ENCODE assay signal across 9 cellular contexts in genomic region chr10:101779544-101780186, GRCh38. TPM values are rescaled to one million over a fixed set of nuclear protein-coding genes. Genes with fewer than 3 reads are reported as not detected.
A peak's percentile ranks its signal among the peaks of the same experiment; 100 is the strongest.
DNase-seq lines count a peak whose midpoint lies in the region; ATAC-seq and TF ChIP-seq lines count a peak whose summit lies in the region.
"Had no signal": no experiment of that assay in that cellular context is flagged by ENCODE, and none has a peak within 500 bp of the region (broad histone marks: within the 10 kb centered on the region; RNA-seq: fewer than 3 reads in every experiment).

No MANE protein-coding gene starts in this region.

- peaks cover 9% of the 10 kb centered on the region; the same call in 1 of the 2 replicates for H3K27me3 ChIP-seq in PC-3 (ENCODE audit: low read length)

- H3K9me3 Mint-ChIP-seq in activated naive CD4-positive, alpha-beta T cell treated with anti-CD3 and anti-CD28 coated beads for 36 hours, result no peaks in the 10 kb centered on the region

- DNase-seq in DMS 273 (lab: John Stamatoyannopoulos, UW; ENCODE audit: unreplicated experiment) (peak; percentile 88), PC-3 (peak; percentile 54), germinal center (ENCODE audit: low spot score) (peak; percentile 85), occipital lobe (lab: John Stamatoyannopoulos, UW) (peak; percentile 40), stromal cell of bone marrow (ENCODE audit: low read depth) (peak; percentile 32), GOT3 (lab: John Stamatoyannopoulos, UW) (no peak)
- peak; percentile 90 for DNase-seq in activated naive CD4-positive, alpha-beta T cell treated with anti-CD3 and anti-CD28 coated beads for 36 hours

- peak; percentile 54 for ATAC-seq in HG02642 (IDR thresholded peaks at IDR 0.05; ENCODE audit: poor library complexity, unreplicated experiment)
- peak; percentile 43 for ATAC-seq in PC-3

- no peaks in the 10 kb centered on the region; the same call in 1 of the 2 replicates for H3K36me3 ChIP-seq in PC-3 (ENCODE audit: low read depth, low read length)

- POLR2A ChIA-PET in PC-3 (lab: Charles Lee; ENCODE audit: unreplicated experiment), result no interaction called here

- H3K27ac Mint-ChIP-seq in activated naive CD4-positive, alpha-beta T cell treated with anti-CD3 and anti-CD28 coated beads for 36 hours, result no peak overlapping the region

- peak overlapping the region; percentile 99 for H3K4me2 ChIP-seq in PC-3 (ENCODE audit: low read length)

- H3F3A ChIP-seq in PC-3 (ENCODE audit: low read length, unreplicated experiment), result peaks cover under 1% of the 10 kb centered on the region

- H3K4me1 ChIP-seq in PC-3 (ENCODE audit: insufficient read depth, low read length), result peaks cover 20% of the 10 kb centered on the region

- CTCF ChIA-PET in PC-3 (lab: Charles Lee), result interaction anchor here (1.3 kb wide), 1 partner anchor 177 kb away, joined by 6 read pairs; no protein-coding TSS in a partner anchor
- CTCF ChIA-PET in activated naive CD4-positive, alpha-beta T cell treated with anti-CD3 and anti-CD28 coated beads for 36 hours (lab: Charles Lee), result interaction anchor here (0.7 to 5.1 kb wide), 5 partner anchors 86 to 279 kb away, joined by 3 to 91 read pairs (median 4); no protein-coding TSS in a partner anchor

- no peaks in the 10 kb centered on the region for H3K9me3 ChIP-seq in PC-3 (ENCODE audit: low read length)

- H3K9ac ChIP-seq in PC-3 (ENCODE audit: low read length), result no peak overlapping the region

- peaks cover 35% of the 10 kb centered on the region for H3K36me3 Mint-ChIP-seq in activated naive CD4-positive, alpha-beta T cell treated with anti-CD3 and anti-CD28 coated beads for 36 hours (ENCODE audit: low read depth)

- peak overlapping the region; percentile 65 for H3K4me3 Mint-ChIP-seq in activated naive CD4-positive, alpha-beta T cell treated with anti-CD3 and anti-CD28 coated beads for 36 hours

- 0 out of 2 replicates have a peak overlapping the region, but pooled peaks have one; percentile 17 for H3K4me3 ChIP-seq in PC-3 (ENCODE audit: low read length)

- peaks cover 51% of the 10 kb centered on the region for H3K4me1 Mint-ChIP-seq in activated naive CD4-positive, alpha-beta T cell treated with anti-CD3 and anti-CD28 coated beads for 36 hours (ENCODE audit: low read depth)

- no peaks in the 10 kb centered on the region for H3K9me2 ChIP-seq in PC-3 (replicated peaks; ENCODE audit: low read length)

- intact Hi-C loops in PC-3 (cut with micrococcal nuclease), result loop anchor here (5.0 kb wide), 1 partner anchor 192 kb away; the partner anchor contains the start of genes DPCD and POLL
- intact Hi-C loops in activated naive CD4-positive, alpha-beta T cell treated with anti-CD3 and anti-CD28 coated beads for 36 hours (cut with micrococcal nuclease), result loop anchor here (2.0 to 5.0 kb wide), 4 partner anchors 77 to 565 kb away; partner anchors contain the start of gene BTRC

- H3K27ac ChIP-seq in PC-3 (ENCODE audit: low read length), result no peak overlapping the region

- H4K20me1 ChIP-seq in PC-3 (ENCODE audit: low read length), result no peaks in the 10 kb centered on the region

- TF ChIP-seq CTCF in PC-3 (conservative IDR thresholded peaks at IDR 0.05; ENCODE audit: low read depth, low read length), result peak; percentile 65

- peaks cover 33% of the 10 kb centered on the region for H3K27me3 Mint-ChIP-seq in activated naive CD4-positive, alpha-beta T cell treated with anti-CD3 and anti-CD28 coated beads for 36 hours (ENCODE audit: low read depth)

- peaks cover 18% of the 10 kb centered on the region for H3K79me2 ChIP-seq in PC-3 (ENCODE audit: low read length)

- no peak overlapping the region for H2AFZ ChIP-seq in PC-3 (ENCODE audit: low read length)

- BruUV-seq in PC-3 (replicated peaks; lab: Mats Ljungman, UMichigan), result no TSS peak

RNA-seq across cellular contexts. Expression of gene NPM3, which starts 3.6 kb away (rescaled TPM):
- total RNA-seq in PC-3 (2014; rRNA removed), result 117 and 128 TPM in 2 replicates
- total RNA-seq in activated naive CD4-positive, alpha-beta T cell treated with anti-CD3 and anti-CD28 coated beads for 36 hours, result 100 to 1,000 TPM; 213 to 230 TPM
- total RNA-seq in occipital lobe, result 35.2 TPM

RNA-seq across cellular contexts. Expression of gene FGF8, which starts 3.8 kb away (rescaled TPM):
- total RNA-seq in PC-3 (2014; rRNA removed) (not detected in 2 replicates), occipital lobe (not detected)
- total RNA-seq in activated naive CD4-positive, alpha-beta T cell treated with anti-CD3 and anti-CD28 coated beads for 36 hours, result not detected
- total RNA-seq: T-helper 2 cell treated with Interferon-gamma antibody and Interleukin-4, amounts not matched to agents 100 ng/mL and 5 ng/mL, for 36 hours had no signal

RNA-seq across cellular contexts. Expression of gene OGA, which starts 38.6 kb away (rescaled TPM):
- total RNA-seq in PC-3 (2014; rRNA removed) (42.7 and 43.0 TPM in 2 replicates), occipital lobe (349 TPM)
- total RNA-seq in activated naive CD4-positive, alpha-beta T cell treated with anti-CD3 and anti-CD28 coated beads for 36 hours, result 10 to 100 TPM; 90.8 to 96.3 TPM
